In genomic region chr16:88978608-88979346, GRCh38 we compare ENCODE assay signal across 11 cellular contexts. TPM values are rescaled to one million over a fixed set of nuclear protein-coding genes. Genes with fewer than 3 reads are reported as not detected.
A peak's percentile ranks its signal among the peaks of the same experiment; 100 is the strongest.
DNase-seq lines count a peak whose midpoint lies in the region; ATAC-seq lines count a peak whose summit lies in the region.
"Had no signal": no experiment of that assay in that cellular context is flagged by ENCODE, and none has a peak within 500 bp of the region (broad histone marks: within the 10 kb centered on the region; RNA-seq: fewer than 3 reads in every experiment).

No MANE protein-coding gene starts in this region.

- peaks cover 18% of the 10 kb centered on the region for H3K27me3 Mint-ChIP-seq in activated naive CD4-positive, alpha-beta T cell treated with anti-CD3 and anti-CD28 coated beads for 36 hours (ENCODE audit: low read depth)

- no peaks in the 10 kb centered on the region for H3K9me3 Mint-ChIP-seq in stimulated activated effector memory CD8-positive, alpha-beta T cell treated with anti-CD3 and anti-CD28 coated beads, Interleukin-12 subunit alpha, Interleukin-12 subunit beta, amount 100 ng/mL, for 72 hours
- no peaks in the 10 kb centered on the region for H3K9me3 Mint-ChIP-seq in activated naive CD4-positive, alpha-beta T cell treated with anti-CD3 and anti-CD28 coated beads for 36 hours

- peak overlapping the region; percentile 6 for H3K27ac Mint-ChIP-seq in stimulated activated effector memory CD8-positive, alpha-beta T cell treated with anti-CD3 and anti-CD28 coated beads, Interleukin-12 subunit alpha, Interleukin-12 subunit beta, amount 100 ng/mL, for 72 hours
- H3K27ac Mint-ChIP-seq in activated naive CD4-positive, alpha-beta T cell treated with anti-CD3 and anti-CD28 coated beads for 36 hours, result no peak overlapping the region

- H3K4me1 Mint-ChIP-seq in stimulated activated effector memory CD8-positive, alpha-beta T cell treated with anti-CD3 and anti-CD28 coated beads, Interleukin-12 subunit alpha, Interleukin-12 subunit beta, amount 100 ng/mL, for 72 hours, result peaks cover 33% of the 10 kb centered on the region
- H3K4me1 Mint-ChIP-seq in activated naive CD4-positive, alpha-beta T cell treated with anti-CD3 and anti-CD28 coated beads for 36 hours (ENCODE audit: low read depth), result no peaks in the 10 kb centered on the region

- CTCF ChIA-PET in activated naive CD4-positive, alpha-beta T cell treated with anti-CD3 and anti-CD28 coated beads for 36 hours (lab: Charles Lee), result no interaction called here

- H3K36me3 Mint-ChIP-seq in stimulated activated effector memory CD8-positive, alpha-beta T cell treated with anti-CD3 and anti-CD28 coated beads, Interleukin-12 subunit alpha, Interleukin-12 subunit beta, amount 100 ng/mL, for 72 hours, result peaks cover under 1% of the 10 kb centered on the region
- H3K36me3 Mint-ChIP-seq in activated naive CD4-positive, alpha-beta T cell treated with anti-CD3 and anti-CD28 coated beads for 36 hours (ENCODE audit: low read depth), result no peaks in the 10 kb centered on the region

- ATAC-seq in GM19035 (IDR thresholded peaks at IDR 0.05; ENCODE audit: unreplicated experiment) (peak; percentile 50), HG02970 (IDR thresholded peaks at IDR 0.05; ENCODE audit: low FRiP score, unreplicated experiment) (peak; percentile 35)
- peak; percentile 24 for ATAC-seq in stimulated activated effector memory CD8-positive, alpha-beta T cell treated with anti-CD3 and anti-CD28 coated beads, Interleukin-12 subunit alpha, Interleukin-12 subunit beta, amount 100 ng/mL, for 72 hours

- DNase-seq in OCI-M1 (lab: John Stamatoyannopoulos, UW), result peak; percentile 97
- no peak for DNase-seq in stimulated activated effector memory CD8-positive, alpha-beta T cell treated with anti-CD3 and anti-CD28 coated beads, Interleukin-12 subunit alpha, Interleukin-12 subunit beta, amount 100 ng/mL, for 72 hours (ENCODE audit: low spot score in 2 of 2)
- no peak for DNase-seq in NCI-H1092 treated with DMSO at 0.1 percent for 48 hours (lab: John Stamatoyannopoulos, UW)
- DNase-seq in activated naive CD4-positive, alpha-beta T cell treated with anti-CD3 and anti-CD28 coated beads for 36 hours, result no peak
- DNase-seq in inferior parietal cortex (ENCODE audit: extremely low spot score), result no peak
- DNase-seq: activated effector memory CD4-positive, alpha-beta T cell treated with Interleukin-2 at 50 U/mL for 16 hours; SHP77 treated with DMSO at 0.1 percent for 48 hours had no signal

- intact Hi-C loops in activated naive CD4-positive, alpha-beta T cell treated with anti-CD3 and anti-CD28 coated beads for 36 hours (cut with micrococcal nuclease), result no loop called here

- peak overlapping the region; percentile 19 for H3K4me3 Mint-ChIP-seq in stimulated activated effector memory CD8-positive, alpha-beta T cell treated with anti-CD3 and anti-CD28 coated beads, Interleukin-12 subunit alpha, Interleukin-12 subunit beta, amount 100 ng/mL, for 72 hours
- H3K4me3 Mint-ChIP-seq in activated naive CD4-positive, alpha-beta T cell treated with anti-CD3 and anti-CD28 coated beads for 36 hours, result no peak overlapping the region

RNA-seq across cellular contexts. Expression of gene CBFA2T3, which starts 1.8 kb away (rescaled TPM):
- not detected for total RNA-seq in activated naive CD4-positive, alpha-beta T cell treated with anti-CD3 and anti-CD28 coated beads for 36 hours
- total RNA-seq: endothelial cell of umbilical vein, smooth muscle cell had no signal
